17 cellular contexts compared by ENCODE assay signal in genomic region chr9:138060365-138060764, GRCh38.
A peak's percentile ranks its signal among the peaks of the same experiment; 100 is the strongest.
DNase-seq lines count a peak whose midpoint lies in the region; ATAC-seq and TF ChIP-seq lines count a peak whose summit lies in the region.
"Had no signal": no experiment of that assay in that cellular context is flagged by ENCODE, and none has a peak within 500 bp of the region (broad histone marks: within the 10 kb centered on the region; RNA-seq: fewer than 3 reads in every experiment).

No MANE protein-coding gene starts in this region.

- H3K27ac Mint-ChIP-seq in endodermal cell (no peak overlapping the region), neural progenitor cell (peak overlapping the region; percentile 7)
- H3K27ac Mint-ChIP-seq: CD4-positive, alpha-beta memory T cell; H9 had no signal

- no peak overlapping the region for H2AFZ ChIP-seq in neural progenitor cell (replicated peaks)

- TF ChIP-seq CTCF in RWPE2 (IDR thresholded peaks at IDR 0.05; ENCODE audit: poor library complexity, severe bottlenecking) (no peak), endodermal cell (conservative IDR thresholded peaks at IDR 0.05) (no peak), neural progenitor cell (IDR thresholded peaks at IDR 0.05) (no peak), spleen (IDR thresholded peaks at IDR 0.05 in 8 of 11, conservative IDR thresholded peaks at IDR 0.05 in 3 of 11) (no peak), lower lobe of right lung (IDR thresholded peaks at IDR 0.05) (no peak)

- DNase-seq in RWPE2 (ENCODE audit: low spot score): peak; percentile 36
- peak; percentile 29 for DNase-seq in endodermal cell
- no peak for DNase-seq in neural progenitor cell (ENCODE audit: low spot score)
- peak; percentile 22 for DNase-seq in spleen
- no peak for DNase-seq in lower lobe of right lung
- DNase-seq in activated CD4-positive, alpha-beta T cell treated with anti-CD3 and anti-CD28 coated beads for 48 hours: no peak
- DNase-seq in cerebellar nuclear complex (lab: John Stamatoyannopoulos, UW): no peak
- no peak for DNase-seq in globus pallidus (ENCODE audit: low spot score)
- DNase-seq: ACHN; BE2C; C1 segment of cervical spinal cord; CD4-positive, alpha-beta memory T cell; DMS153; DMS79; GDM1; H9; IMR-90 had no signal

- no peaks in the 10 kb centered on the region for H3K27me3 ChIP-seq in RWPE2 (ENCODE audit: insufficient read depth, poor library complexity, severe bottlenecking)
- H3K27me3 ChIP-seq in endodermal cell (ENCODE audit: control insufficient read depth, insufficient read depth, low read length, poor library complexity, severe bottlenecking): no peaks in the 10 kb centered on the region
- H3K27me3 ChIP-seq in neural progenitor cell: no peaks in the 10 kb centered on the region
- H3K27me3 ChIP-seq in spleen (replicated peaks in 1 of 7): peaks cover 0 to 20% (median 0%) of the 10 kb centered on the region in 7 donors
- H3K27me3 ChIP-seq in lower lobe of right lung (ENCODE audit: low read depth): peaks cover 7% of the 10 kb centered on the region
- H3K27me3 ChIP-seq: BE2C had no signal

- H3K36me3 Mint-ChIP-seq in endodermal cell (ENCODE audit: low read depth) (peaks cover 64% of the 10 kb centered on the region), neural progenitor cell (no peaks in the 10 kb centered on the region)
- H3K36me3 Mint-ChIP-seq: CD4-positive, alpha-beta memory T cell had no signal

- H3K4me3 Mint-ChIP-seq in endodermal cell: no peak overlapping the region
- no peak overlapping the region for H3K4me3 Mint-ChIP-seq in neural progenitor cell
- H3K4me3 Mint-ChIP-seq: CD4-positive, alpha-beta memory T cell; H9 had no signal

- H3K36me3 ChIP-seq in RWPE2 (ENCODE audit: low read depth) (no peaks in the 10 kb centered on the region), endodermal cell (ENCODE audit: control insufficient read depth, insufficient read depth, low read length) (no peaks in the 10 kb centered on the region), neural progenitor cell (no peaks in the 10 kb centered on the region), spleen (no peaks in the 10 kb centered on the region), lower lobe of right lung (no peaks in the 10 kb centered on the region)
- H3K36me3 ChIP-seq: BE2C had no signal

- no peaks in the 10 kb centered on the region for H3K4me1 ChIP-seq in RWPE2 (ENCODE audit: insufficient read depth, poor library complexity, severe bottlenecking)
- no peaks in the 10 kb centered on the region for H3K4me1 ChIP-seq in endodermal cell (ENCODE audit: control insufficient read depth, insufficient read depth, low read length)
- H3K4me1 ChIP-seq in neural progenitor cell: no peaks in the 10 kb centered on the region
- H3K4me1 ChIP-seq in spleen: no peaks in the 10 kb centered on the region
- H3K4me1 ChIP-seq in lower lobe of right lung: no peaks in the 10 kb centered on the region
- H3K4me1 ChIP-seq: BE2C had no signal

- no peaks in the 10 kb centered on the region for H3F3A ChIP-seq in neural progenitor cell (ENCODE audit: low read depth)

- H3K9me3 Mint-ChIP-seq in endodermal cell (no peaks in the 10 kb centered on the region), neural progenitor cell (peaks cover 2% of the 10 kb centered on the region)
- H3K9me3 Mint-ChIP-seq: CD4-positive, alpha-beta memory T cell; H9 had no signal

- no peak overlapping the region for H3K4me2 ChIP-seq in neural progenitor cell

- no peak overlapping the region for H3K4me3 ChIP-seq in RWPE2 (ENCODE audit: severe bottlenecking)
- no peak overlapping the region for H3K4me3 ChIP-seq in endodermal cell (ENCODE audit: low read length)
- no peak overlapping the region for H3K4me3 ChIP-seq in neural progenitor cell
- H3K4me3 ChIP-seq in spleen: no peak overlapping the region
- no peak overlapping the region for H3K4me3 ChIP-seq in lower lobe of right lung

- H3K9ac ChIP-seq in endodermal cell (ENCODE audit: extremely low read depth, low read length, poor library complexity, severe bottlenecking) (no peak overlapping the region), neural progenitor cell (no peak overlapping the region)

- no peak for TF ChIP-seq POLR2A in spleen (IDR thresholded peaks at IDR 0.05)

- H3K27ac ChIP-seq in RWPE2 (ENCODE audit: poor library complexity, severe bottlenecking) (no peak overlapping the region), endodermal cell (ENCODE audit: low read depth, low read length) (no peak overlapping the region), neural progenitor cell (no peak overlapping the region), spleen (no peak overlapping the region), lower lobe of right lung (no peak overlapping the region)

- H4K20me1 ChIP-seq in neural progenitor cell (ENCODE audit: low read depth): no peaks in the 10 kb centered on the region

- H3K9me3 ChIP-seq in RWPE2 (ENCODE audit: severe bottlenecking) (no peaks in the 10 kb centered on the region), endodermal cell (ENCODE audit: control insufficient read depth, low read length) (peaks cover 32% of the 10 kb centered on the region), neural progenitor cell (ENCODE audit: low read depth) (no peaks in the 10 kb centered on the region), spleen (no peaks in the 10 kb centered on the region), lower lobe of right lung (no peaks in the 10 kb centered on the region)
- H3K9me3 ChIP-seq: BE2C had no signal

- no peaks in the 10 kb centered on the region for H3K79me2 ChIP-seq in neural progenitor cell (ENCODE audit: low read depth)

- H3K27me3 Mint-ChIP-seq in endodermal cell (ENCODE audit: insufficient read depth) (no peaks in the 10 kb centered on the region), neural progenitor cell (ENCODE audit: insufficient read depth, low read depth) (peaks cover 7% of the 10 kb centered on the region)

- intact Hi-C loops in spleen (cut with DNase I; ENCODE audit: low total_unique reads) (no loop called here), lower lobe of right lung (cut with DNase I) (no loop called here)

- no peak for ATAC-seq in RWPE2 (ENCODE audit: low read depth)
- ATAC-seq in lower lobe of right lung: no peak

- WGBS in endodermal cell (ENCODE audit: insufficient coverage in 1 of 2, insufficient read length in 1 of 2), 2 experiments: 73 to 90% methylated on average over 8 of the region's 8 CpGs
- WGBS in spleen, 5 donors: 69 to 82% (median 78%) methylated on average over 7 to 8 of the region's 8 CpGs

- H3K4me1 Mint-ChIP-seq in endodermal cell (no peaks in the 10 kb centered on the region), neural progenitor cell (no peaks in the 10 kb centered on the region)
- H3K4me1 Mint-ChIP-seq: CD4-positive, alpha-beta memory T cell had no signal

Comparison
In these comparisons a context has a peak if more than half of its experiments do, and no peak if none do; other contexts are left out.
1. DNase-seq: peak in RWPE2 (single experiment), endodermal cell (single experiment) and spleen (single experiment); none in neural progenitor cell (single experiment), lower lobe of right lung (single experiment), activated CD4-positive, alpha-beta T cell treated with anti-CD3 and anti-CD28 coated beads for 48 hours (single experiment), cerebellar nuclear complex (0 of 2) and globus pallidus (single experiment).